ENCODE assay signal across 2 cellular contexts in genomic region chr19:39546599-39546998, GRCh38.
TF ChIP-seq lines count a peak whose summit lies in the region.

No MANE protein-coding gene starts in this region.

TF ChIP-seq in A549, 52 proteins besides CTCF, POLR2A, EP300 and RAD21:
- TF ChIP-seq, protein P1, sequence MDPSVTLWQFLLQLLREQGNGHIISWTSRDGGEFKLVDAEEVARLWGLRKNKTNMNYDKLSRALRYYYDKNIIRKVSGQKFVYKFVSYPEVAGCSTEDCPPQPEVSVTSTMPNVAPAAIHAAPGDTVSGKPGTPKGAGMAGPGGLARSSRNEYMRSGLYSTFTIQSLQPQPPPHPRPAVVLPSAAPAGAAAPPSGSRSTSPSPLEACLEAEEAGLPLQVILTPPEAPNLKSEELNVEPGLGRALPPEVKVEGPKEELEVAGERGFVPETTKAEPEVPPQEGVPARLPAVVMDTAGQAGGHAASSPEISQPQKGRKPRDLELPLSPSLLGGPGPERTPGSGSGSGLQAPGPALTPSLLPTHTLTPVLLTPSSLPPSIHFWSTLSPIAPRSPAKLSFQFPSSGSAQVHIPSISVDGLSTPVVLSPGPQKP (IDR thresholded peaks at IDR 0.05; ENCODE audit: low read depth, low read length) = no peak
- TF ChIP-seq EHF (CRISPR knock-in tag; IDR thresholded peaks at IDR 0.05) (no peak), MYC (IDR thresholded peaks at IDR 0.05; ENCODE audit: borderline replicate concordance, low read length) (no peak), POLR2AphosphoS2 (conservative IDR thresholded peaks at IDR 0.05; ENCODE audit: low read length) (no peak), CHD4 (IDR thresholded peaks at IDR 0.05; ENCODE audit: borderline replicate concordance) (no peak), RARB (CRISPR knock-in tag; IDR thresholded peaks at IDR 0.05) (no peak), SREBF2 (IDR thresholded peaks at IDR 0.05) (no peak), TP53 (CRISPR knock-in tag; IDR thresholded peaks at IDR 0.05) (no peak), RFX5 (IDR thresholded peaks at IDR 0.05) (no peak), RNF2 (IDR thresholded peaks at IDR 0.05; ENCODE audit: borderline replicate concordance, low read depth) (no peak), HOXA7 (CRISPR knock-in tag; IDR thresholded peaks at IDR 0.05) (no peak), HEYL (CRISPR knock-in tag; IDR thresholded peaks at IDR 0.05) (no peak), FOXS1 (CRISPR knock-in tag; IDR thresholded peaks at IDR 0.05) (no peak), JUN (IDR thresholded peaks at IDR 0.05) (no peak), ZC3H11A (IDR thresholded peaks at IDR 0.05) (no peak)

TF ChIP-seq in H1, 55 proteins besides CTCF, POLR2A, EP300 and RAD21:
- TF ChIP-seq RXRA (IDR thresholded peaks at IDR 0.05; ENCODE audit: insufficient read depth, low read depth, low read length) (no peak), POLR2AphosphoS5 (IDR thresholded peaks at IDR 0.05; ENCODE audit: low read depth, low read length) (no peak), NRF1 (IDR thresholded peaks at IDR 0.05; ENCODE audit: low read depth, low read length) (no peak), KDM5A (IDR thresholded peaks at IDR 0.05; ENCODE audit: low read length) (no peak), SIX5 (IDR thresholded peaks at IDR 0.05; ENCODE audit: low read depth, low read length) (no peak)
- TF ChIP-seq, protein P2, sequence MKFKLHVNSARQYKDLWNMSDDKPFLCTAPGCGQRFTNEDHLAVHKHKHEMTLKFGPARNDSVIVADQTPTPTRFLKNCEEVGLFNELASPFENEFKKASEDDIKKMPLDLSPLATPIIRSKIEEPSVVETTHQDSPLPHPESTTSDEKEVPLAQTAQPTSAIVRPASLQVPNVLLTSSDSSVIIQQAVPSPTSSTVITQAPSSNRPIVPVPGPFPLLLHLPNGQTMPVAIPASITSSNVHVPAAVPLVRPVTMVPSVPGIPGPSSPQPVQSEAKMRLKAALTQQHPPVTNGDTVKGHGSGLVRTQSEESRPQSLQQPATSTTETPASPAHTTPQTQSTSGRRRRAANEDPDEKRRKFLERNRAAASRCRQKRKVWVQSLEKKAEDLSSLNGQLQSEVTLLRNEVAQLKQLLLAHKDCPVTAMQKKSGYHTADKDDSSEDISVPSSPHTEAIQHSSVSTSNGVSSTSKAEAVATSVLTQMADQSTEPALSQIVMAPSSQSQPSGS (IDR thresholded peaks at IDR 0.05; ENCODE audit: low read length) = no peak
